Comparison of ENCODE assay signal across 8 cellular contexts in the genomic region with DNA sequence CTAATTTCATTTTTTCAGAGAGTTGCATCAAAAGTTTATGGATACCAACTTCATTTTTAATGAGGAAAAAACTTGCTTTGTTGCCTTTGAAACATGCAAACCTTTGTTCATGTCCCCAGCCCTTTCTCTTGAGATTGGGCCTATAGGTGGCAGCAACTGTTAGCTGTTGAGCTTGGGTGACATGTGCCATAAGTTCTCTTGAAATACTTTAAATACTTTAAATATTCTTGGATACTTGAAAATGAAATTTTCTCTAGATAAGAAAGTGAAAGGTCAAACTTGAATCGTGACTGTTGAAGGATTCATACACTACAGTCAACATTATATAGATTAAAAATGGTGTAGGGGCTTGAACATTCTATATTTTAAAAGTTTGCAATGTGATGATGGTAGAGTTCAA.
DNase-seq lines count a peak whose midpoint lies in the region; ATAC-seq and TF ChIP-seq lines count a peak whose summit lies in the region.

No MANE protein-coding gene starts in this region.

- ATAC-seq in GM18511 (IDR thresholded peaks at IDR 0.05; ENCODE audit: unreplicated experiment), result peak; percentile 61
- peak; percentile 37 for ATAC-seq in lung (ENCODE audit: insufficient read depth, low FRiP score)
- no peak for ATAC-seq in HG02885 (IDR thresholded peaks at IDR 0.05; ENCODE audit: poor library complexity, unreplicated experiment)
- no peak for ATAC-seq in GM19351 (IDR thresholded peaks at IDR 0.05; ENCODE audit: unreplicated experiment)

- H3K9me3 ChIP-seq in lung (ENCODE audit: control insufficient read depth in 2 of 2, insufficient read depth in 1 of 2, low read length in 1 of 2), result peaks cover 0 to 3% of the 10 kb centered on the region in 2 donors

- peak; percentile 79 for DNase-seq in ACHN
- peak; percentile 14 for DNase-seq in NCI-H2196 treated with DMSO at 0.1 percent for 48 hours (lab: John Stamatoyannopoulos, UW; ENCODE audit: unreplicated experiment)
- DNase-seq in cerebellar cortex (ENCODE audit: low spot score), result peak; percentile 85
- DNase-seq in lung (ENCODE audit: low spot score), result peak; percentile 44
- no peak for DNase-seq in activated CD4-positive, CD25-positive, alpha-beta regulatory T cell treated with anti-CD3 and anti-CD28 coated beads, Interleukin-2, amount 50 U/mL, for 72 hours

- H3K27me3 ChIP-seq in lung (ENCODE audit: control insufficient read depth, insufficient read depth), result no peaks in the 10 kb centered on the region

- in situ Hi-C loops in ACHN (cut with HindIII; ENCODE audit: low pct_ligation_motif_present, low pct_unique_long_range_greater_than_20kb, low sequenced_read_pairs), result no loop called here

- no peaks in the 10 kb centered on the region for H3K36me3 ChIP-seq in lung (ENCODE audit: control insufficient read depth in 2 of 2, insufficient read depth in 2 of 2, low read length in 2 of 2)

- no peaks in the 10 kb centered on the region for H3K4me1 ChIP-seq in lung (ENCODE audit: control insufficient read depth in 2 of 2, insufficient read depth in 2 of 2, low read length in 2 of 2)

- WGBS in lung, 2 donors, result 2 to 10% methylated on average over 1 of the region's 1 CpG

- peak; percentile 46 for TF ChIP-seq CTCF in lung (IDR thresholded peaks at IDR 0.05; ENCODE audit: control extremely low read depth, extremely low read depth)

- H3K4me3 ChIP-seq in lung, result no peak overlapping the region

- H3K27ac ChIP-seq in lung (ENCODE audit: low read depth in 1 of 2, low read length in 1 of 2), result no peak overlapping the region

Comparison
In these comparisons a context has a peak if more than half of its experiments do, and no peak if none do; other contexts are left out.
1. ATAC-seq: peak in GM18511 (single experiment) and lung (single experiment); none in HG02885 (single experiment) and GM19351 (single experiment).